23 cellular contexts compared by ENCODE assay signal in the genomic region with DNA sequence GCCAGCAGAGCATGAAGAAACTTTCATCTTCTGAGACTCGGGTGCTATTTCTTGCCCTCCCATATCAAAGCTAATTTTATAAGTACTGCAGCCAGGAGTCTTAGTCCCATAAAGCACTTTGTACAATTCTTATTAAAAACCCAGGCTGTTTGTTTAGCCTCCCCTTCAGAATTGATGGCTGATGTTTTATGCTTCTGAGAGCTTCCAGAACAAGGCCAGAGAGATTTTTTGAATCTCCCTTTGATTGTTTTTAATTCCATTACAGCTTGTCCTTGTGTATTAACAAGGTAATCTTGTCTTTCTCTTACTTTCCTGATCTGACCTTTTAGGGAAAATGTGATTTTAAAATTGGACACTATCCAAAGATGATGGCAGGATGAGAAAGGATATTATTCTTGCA. TPM values are rescaled to one million over a fixed set of nuclear protein-coding genes. Genes with fewer than 3 reads are reported as not detected.
A peak's percentile ranks its signal among the peaks of the same experiment; 100 is the strongest.
DNase-seq lines count a peak whose midpoint lies in the region; ATAC-seq and TF ChIP-seq lines count a peak whose summit lies in the region.
"Had no signal": no experiment of that assay in that cellular context is flagged by ENCODE, and none has a peak within 500 bp of the region (broad histone marks: within the 10 kb centered on the region; RNA-seq: fewer than 3 reads in every experiment).

No MANE protein-coding gene starts in this region.

- peaks cover 15% of the 10 kb centered on the region for H3K4me1 Mint-ChIP-seq in mesothelial cell of epicardium
- peaks cover 6% of the 10 kb centered on the region for H3K4me1 Mint-ChIP-seq in activated T-cell treated with anti-CD3 and anti-CD28 coated beads, Interleukin-2, amount 50 U/mL, for 24 hours (ENCODE audit: low read depth)
- H3K4me1 Mint-ChIP-seq in Caco-2 (ENCODE audit: low read depth, unreplicated experiment), result no peaks in the 10 kb centered on the region

- no peak overlapping the region for H3K4me3 ChIP-seq in SK-N-SH (ENCODE audit: low read depth in 2 of 2, low read length in 1 of 2)
- H3K4me3 ChIP-seq in BLaER1 treated with 17β-estradiol and CSF1 and Interleukin-3, amounts not matched to agents 10 nM and 100 nM, result no peak overlapping the region
- H3K4me3 ChIP-seq in Karpas-422 (ENCODE audit: low read length), result no peak overlapping the region
- no peak overlapping the region for H3K4me3 ChIP-seq in Caco-2 (ENCODE audit: low read depth, low read length)
- H3K4me3 ChIP-seq: A549, GM12878 had no signal

- POLR2A ChIA-PET in SK-N-SH (lab: Yijun Ruan, JAX) (no interaction called here), Caco-2 (lab: Charles Lee) (no interaction called here)

- TF ChIP-seq CTCF in SK-N-SH (IDR thresholded peaks at IDR 0.05), result no peak
- TF ChIP-seq CTCF in mesothelial cell of epicardium (IDR thresholded peaks at IDR 0.05; ENCODE audit: unreplicated experiment), result no peak
- TF ChIP-seq CTCF in Caco-2 (IDR thresholded peaks at IDR 0.05; ENCODE audit: insufficient read depth in 1 of 2, low read depth in 1 of 2, low read length in 1 of 2, severe bottlenecking in 1 of 2, unreplicated experiment in 1 of 2), result no peak

- no peak overlapping the region for H3K9ac ChIP-seq in SK-N-SH
- H3K9ac ChIP-seq in BLaER1 treated with 17β-estradiol and CSF1 and Interleukin-3, amounts not matched to agents 10 nM and 100 nM, result no peak overlapping the region
- no peak overlapping the region for H3K9ac ChIP-seq in Karpas-422 (ENCODE audit: low read length)

- H3K27me3 ChIP-seq in SK-N-SH (ENCODE audit: insufficient read depth) (no peaks in the 10 kb centered on the region), Karpas-422 (ENCODE audit: low read length) (no peaks in the 10 kb centered on the region), Caco-2 (replicated peaks; ENCODE audit: control insufficient read depth, insufficient read depth, low read length) (no peaks in the 10 kb centered on the region)
- peaks cover 0 to 8% (median 0%) of the 10 kb centered on the region in 11 experiments; a peak in 2 of 22 replicates for H3K27me3 ChIP-seq in BLaER1 treated with 17β-estradiol and CSF1 and Interleukin-3, amounts not matched to agents 10 nM and 100 nM

- H3K4me3 Mint-ChIP-seq in mesothelial cell of epicardium (no peak overlapping the region), Caco-2 (ENCODE audit: unreplicated experiment) (no peak overlapping the region)
- H3K4me3 Mint-ChIP-seq in activated T-cell treated with anti-CD3 and anti-CD28 coated beads, Interleukin-2, amount 50 U/mL, for 24 hours, result no peak overlapping the region
- H3K4me3 Mint-ChIP-seq: B cell; CD4-positive, alpha-beta T cell; CD8-positive, alpha-beta T cell had no signal

- H3K27ac Mint-ChIP-seq in mesothelial cell of epicardium, result peak overlapping the region; percentile 73
- no peak overlapping the region for H3K27ac Mint-ChIP-seq in activated T-cell treated with anti-CD3 and anti-CD28 coated beads, Interleukin-2, amount 50 U/mL, for 24 hours
- no peak overlapping the region for H3K27ac Mint-ChIP-seq in Caco-2 (ENCODE audit: unreplicated experiment)
- H3K27ac Mint-ChIP-seq: B cell; CD4-positive, alpha-beta T cell; CD8-positive, alpha-beta T cell had no signal

- CTCF ChIA-PET in SK-N-SH (lab: Yijun Ruan, JAX), result interaction anchor here (1.7 to 6.0 kb wide), 4 partner anchors 95 to 419 kb away, joined by 5 to 56 read pairs (median 28); a partner anchor contains a TSS
- CTCF ChIA-PET in Caco-2 (lab: Charles Lee), result no interaction called here

- H3K27ac ChIP-seq in SK-N-SH (ENCODE audit: low read depth in 2 of 2, low read length in 1 of 2), result no peak overlapping the region
- H3K27ac ChIP-seq in BLaER1 treated with 17β-estradiol and CSF1 and Interleukin-3, amounts not matched to agents 10 nM and 100 nM, result no peak overlapping the region
- no peak overlapping the region for H3K27ac ChIP-seq in Karpas-422 (ENCODE audit: low read length)
- H3K27ac ChIP-seq: A549, C4-2B had no signal

- H3K9me3 ChIP-seq in SK-N-SH (no peaks in the 10 kb centered on the region), Karpas-422 (ENCODE audit: low read length) (no peaks in the 10 kb centered on the region), Caco-2 (no peaks in the 10 kb centered on the region)
- peaks cover 9 to 25% (median 16%) of the 10 kb centered on the region in 11 experiments for H3K9me3 ChIP-seq in BLaER1 treated with 17β-estradiol and CSF1 and Interleukin-3, amounts not matched to agents 10 nM and 100 nM (replicated peaks in 1 of 11)
- H3K9me3 ChIP-seq: A549 had no signal

- WGBS in SK-N-SH (ENCODE audit: low lambda C conversion rate), result 92% methylated on average over 1 of the region's 1 CpG

- no peaks in the 10 kb centered on the region for H3F3A ChIP-seq in SK-N-SH (replicated peaks; ENCODE audit: insufficient read depth)

- ATAC-seq in SK-N-SH treated with all-trans-retinoic acid at 6 μM for 48 hours, result no peak
- ATAC-seq: A549; CD8-positive, alpha-beta T cell; GM12878 had no signal

- H3K4me2 ChIP-seq in SK-N-SH, result no peak overlapping the region
- peak overlapping the region in 8 of 11 experiments; percentile 3 to 49 (median 32); a peak in 10 of 22 replicates for H3K4me2 ChIP-seq in BLaER1 treated with 17β-estradiol and CSF1 and Interleukin-3, amounts not matched to agents 10 nM and 100 nM
- no peak overlapping the region for H3K4me2 ChIP-seq in Karpas-422 (ENCODE audit: low read depth, low read length, poor library complexity, severe bottlenecking)
- H3K4me2 ChIP-seq: A549 had no signal

- H3K9me2 ChIP-seq in SK-N-SH (no peaks in the 10 kb centered on the region), Karpas-422 (replicated peaks; ENCODE audit: insufficient read depth, low read length) (no peaks in the 10 kb centered on the region)

- H3K4me1 ChIP-seq in SK-N-SH (ENCODE audit: control insufficient read depth in 1 of 2, insufficient read depth in 2 of 2, low read depth in 1 of 2, low read length in 1 of 2) (peaks cover 6 to 8% of the 10 kb centered on the region in 2 experiments; a peak in 2 of 4 replicates), Karpas-422 (ENCODE audit: low read length) (peaks cover 3% of the 10 kb centered on the region; the same call in 1 of the 2 replicates), Caco-2 (0 out of 2 replicates have a peak, but pooled peaks cover 10% of the 10 kb centered on the region)
- peaks cover 10 to 38% (median 29%) of the 10 kb centered on the region in 10 experiments for H3K4me1 ChIP-seq in BLaER1 treated with 17β-estradiol and CSF1 and Interleukin-3, amounts not matched to agents 10 nM and 100 nM

- H3K79me2 ChIP-seq in SK-N-SH (ENCODE audit: insufficient read depth) (no peaks in the 10 kb centered on the region), Karpas-422 (ENCODE audit: low read length) (no peaks in the 10 kb centered on the region)

- H3K27me3 Mint-ChIP-seq in mesothelial cell of epicardium (ENCODE audit: low read depth) (peaks cover 3% of the 10 kb centered on the region), Caco-2 (ENCODE audit: insufficient read depth, unreplicated experiment) (no peaks in the 10 kb centered on the region)
- H3K27me3 Mint-ChIP-seq in activated T-cell treated with anti-CD3 and anti-CD28 coated beads, Interleukin-2, amount 50 U/mL, for 24 hours, result peaks cover 11% of the 10 kb centered on the region

- H3K36me3 ChIP-seq in SK-N-SH (replicated peaks in 1 of 2; ENCODE audit: control insufficient read depth in 1 of 2, insufficient read depth in 2 of 2, low read length in 1 of 2), result peaks cover 4 to 12% of the 10 kb centered on the region in 2 experiments
- H3K36me3 ChIP-seq in BLaER1 treated with 17β-estradiol and CSF1 and Interleukin-3, amounts not matched to agents 10 nM and 100 nM, result peaks cover 16 to 37% (median 36%) of the 10 kb centered on the region in 11 experiments
- no peaks in the 10 kb centered on the region for H3K36me3 ChIP-seq in Karpas-422 (ENCODE audit: insufficient read depth, low read length)
- H3K36me3 ChIP-seq in Caco-2 (ENCODE audit: control insufficient read depth, insufficient read depth, low read length), result no peaks in the 10 kb centered on the region

- TF ChIP-seq EP300 in SK-N-SH (IDR thresholded peaks at IDR 0.05; ENCODE audit: borderline replicate concordance in 1 of 2, low read depth in 1 of 2, low read length in 1 of 2), result no peak

- TF ChIP-seq RAD21 in SK-N-SH (IDR thresholded peaks at IDR 0.05; ENCODE audit: low read length), result no peak

- H2AFZ ChIP-seq in SK-N-SH (ENCODE audit: low read depth), result no peak overlapping the region
- H2AFZ ChIP-seq in Karpas-422 (ENCODE audit: low read length), result no peak overlapping the region

- BruUV-seq in Caco-2 (replicated peaks; lab: Mats Ljungman, UMichigan), result no TSS peak

- H4K20me1 ChIP-seq in SK-N-SH (ENCODE audit: insufficient read depth), result no peaks in the 10 kb centered on the region
- H4K20me1 ChIP-seq in BLaER1 treated with 17β-estradiol and CSF1 and Interleukin-3, amounts not matched to agents 10 nM and 100 nM, result no peaks in the 10 kb centered on the region
- no peaks in the 10 kb centered on the region for H4K20me1 ChIP-seq in Karpas-422 (ENCODE audit: insufficient read depth, low read depth, low read length)

- H3K9me3 Mint-ChIP-seq in mesothelial cell of epicardium, result peaks cover 11% of the 10 kb centered on the region
- no peaks in the 10 kb centered on the region for H3K9me3 Mint-ChIP-seq in activated T-cell treated with anti-CD3 and anti-CD28 coated beads, Interleukin-2, amount 50 U/mL, for 24 hours
- no peaks in the 10 kb centered on the region for H3K9me3 Mint-ChIP-seq in Caco-2 (ENCODE audit: unreplicated experiment)
- H3K9me3 Mint-ChIP-seq: CD4-positive, alpha-beta T cell; CD8-positive, alpha-beta T cell had no signal

- peaks cover 31% of the 10 kb centered on the region for H3K36me3 Mint-ChIP-seq in mesothelial cell of epicardium
- peaks cover 33% of the 10 kb centered on the region for H3K36me3 Mint-ChIP-seq in activated T-cell treated with anti-CD3 and anti-CD28 coated beads, Interleukin-2, amount 50 U/mL, for 24 hours (ENCODE audit: low read depth)
- H3K36me3 Mint-ChIP-seq in Caco-2 (ENCODE audit: insufficient read depth, unreplicated experiment), result no peaks in the 10 kb centered on the region

- no peak for DNase-seq in SK-N-SH
- peak; percentile 14 for DNase-seq in Karpas-422
- DNase-seq in mesothelial cell of epicardium (ENCODE audit: low spot score in 2 of 2, unreplicated experiment in 2 of 2), result no peak
- DNase-seq in activated T-cell treated with anti-CD3 and anti-CD28 coated beads, Interleukin-2, amount 50 U/mL, for 24 hours, result no peak
- no peak for DNase-seq in Caco-2
- no peak for DNase-seq in activated gamma-delta T cell treated with Interleukin-2 at 50 U/mL for 16 hours
- DNase-seq: 8988T; AML-193; CD4-positive, alpha-beta T cell; CD8-positive, alpha-beta T cell; DMS 273 treated with DMSO at 0.1 percent for 48 hours; DMS153; DMS53; DMS79; DND-41; EL; GDM1 had no signal

- intact Hi-C loops in Caco-2 (cut with micrococcal nuclease; ENCODE audit: unreplicated experiment), result no loop called here

RNA-seq across cellular contexts. Expression of a gene that starts 16.3 kb away (rescaled TPM):
- polyA plus RNA-seq in SK-N-SH (2012; rRNA removed), result 17.9 and 24.0 TPM in 2 replicates
- polyA plus RNA-seq in SK-N-SH (2012; cell fraction: cytosol; rRNA removed), result 19.6 and 21.4 TPM in 2 replicates
- polyA plus RNA-seq in SK-N-SH (2012; cell fraction: nucleus; rRNA removed), result 17.3 and 21.0 TPM in 2 replicates
- 6.1 and 31.7 TPM in 2 replicates for total RNA-seq in Karpas-422 (2014; rRNA removed; shearing (Covaris generic); ENCODE audit: low replicate concordance)
- 29.2 to 31.7 TPM (median 31.3 TPM) in 3 replicates for total RNA-seq in mesothelial cell of epicardium
- total RNA-seq in Caco-2 (2022), result 15.7 and 17.3 TPM in 2 replicates

RNA-seq across cellular contexts. Expression of a gene that starts 30.1 kb away (rescaled TPM):
- polyA plus RNA-seq in SK-N-SH (2012; rRNA removed), result 4.3 and 4.7 TPM in 2 replicates
- polyA plus RNA-seq in SK-N-SH (2012; cell fraction: cytosol; rRNA removed), result 5.3 and 5.5 TPM in 2 replicates
- polyA plus RNA-seq in SK-N-SH (2012; cell fraction: nucleus; rRNA removed), result 4.5 and 5.3 TPM in 2 replicates
- not detected in 2 replicates for total RNA-seq in Karpas-422 (2014; rRNA removed; shearing (Covaris generic); ENCODE audit: low replicate concordance)
- total RNA-seq in mesothelial cell of epicardium (39.2 to 40.0 TPM (median 39.3 TPM) in 3 replicates), Caco-2 (2022) (24.5 TPM in 2 replicates)

Comparison
In these comparisons a context has a peak if more than half of its experiments do, and no peak if none do; other contexts are left out.
1. H3K4me2 ChIP-seq: peak in BLaER1 treated with 17β-estradiol and CSF1 and Interleukin-3, amounts not matched to agents 10 nM and 100 nM (8 of 11); none in SK-N-SH (single experiment) and Karpas-422 (single experiment).
2. RNA of a gene that starts 30.1 kb away (total RNA-seq): 39.2 to 40.0 TPM in mesothelial cell of epicardium and 24.5 TPM in Caco-2; not detected in Karpas-422; every median in the first group is over 10 times any median in the second.